13 cellular contexts compared by ENCODE assay signal in genomic region chr2:133503323-133503722, GRCh38.
DNase-seq lines count a peak whose midpoint lies in the region; ATAC-seq and TF ChIP-seq lines count a peak whose summit lies in the region.
"Had no signal": no experiment of that assay in that cellular context is flagged by ENCODE, and none has a peak within 500 bp of the region (broad histone marks: within the 10 kb centered on the region; RNA-seq: fewer than 3 reads in every experiment).

No MANE protein-coding gene starts in this region.

- no peaks in the 10 kb centered on the region for H3K36me3 Mint-ChIP-seq in MCF 10A (ENCODE audit: insufficient read depth, unreplicated experiment)
- H3K36me3 Mint-ChIP-seq in activated naive CD4-positive, alpha-beta T cell treated with anti-CD3 and anti-CD28 coated beads for 36 hours (ENCODE audit: low read depth), result no peaks in the 10 kb centered on the region

- H3K9me3 ChIP-seq in mesenchymal stem cell (ENCODE audit: control insufficient read depth, low read length) (no peaks in the 10 kb centered on the region), heart right ventricle (no peaks in the 10 kb centered on the region)

- no peaks in the 10 kb centered on the region for H3K9me3 Mint-ChIP-seq in MCF 10A (ENCODE audit: unreplicated experiment)
- no peaks in the 10 kb centered on the region for H3K9me3 Mint-ChIP-seq in activated naive CD4-positive, alpha-beta T cell treated with anti-CD3 and anti-CD28 coated beads for 36 hours
- H3K9me3 Mint-ChIP-seq: T-helper 2 cell treated with Interferon-gamma antibody and Interleukin-4, amounts not matched to agents 5 μg/mL and 100 μg/mL, for 36 hours had no signal

- no peak overlapping the region for H3K4me2 ChIP-seq in mesenchymal stem cell (ENCODE audit: low read length, poor library complexity, severe bottlenecking)

- no peak overlapping the region for H2AFZ ChIP-seq in mesenchymal stem cell (ENCODE audit: low read depth, low read length)

- H3K4me3 Mint-ChIP-seq in MCF 10A (ENCODE audit: unreplicated experiment), result no peak overlapping the region
- no peak overlapping the region for H3K4me3 Mint-ChIP-seq in activated naive CD4-positive, alpha-beta T cell treated with anti-CD3 and anti-CD28 coated beads for 36 hours
- H3K4me3 Mint-ChIP-seq: stimulated activated naive CD8-positive, alpha-beta T cell treated with anti-CD3 and anti-CD28 coated beads, Interleukin-15, amount 100 ng/mL, for 72 hours; T-helper 2 cell treated with Interferon-gamma antibody and Interleukin-4, amounts not matched to agents 5 μg/mL and 100 μg/mL, for 36 hours had no signal

- WGBS in mesenchymal stem cell, result 100% methylated on average over 1 of the region's 1 CpG
- WGBS in heart right ventricle, 2 donors, result 90 to 100% methylated on average over 1 of the region's 1 CpG

- H3K18ac ChIP-seq in mesenchymal stem cell (ENCODE audit: low read depth in 1 of 2, low read length in 2 of 2), result no peak overlapping the region

- no peak overlapping the region for H3K27ac Mint-ChIP-seq in MCF 10A (ENCODE audit: low read depth, unreplicated experiment)
- H3K27ac Mint-ChIP-seq in activated naive CD4-positive, alpha-beta T cell treated with anti-CD3 and anti-CD28 coated beads for 36 hours, result no peak overlapping the region
- H3K27ac Mint-ChIP-seq: stimulated activated naive CD8-positive, alpha-beta T cell treated with anti-CD3 and anti-CD28 coated beads, Interleukin-15, amount 100 ng/mL, for 72 hours; T-helper 2 cell treated with Interferon-gamma antibody and Interleukin-4, amounts not matched to agents 5 μg/mL and 100 μg/mL, for 36 hours had no signal

- DNase-seq in GM12864 (ENCODE audit: low read depth), result peak; percentile 12
- DNase-seq in MCF 10A (ENCODE audit: unreplicated experiment), result no peak
- DNase-seq in mesenchymal stem cell, result no peak
- DNase-seq in activated naive CD4-positive, alpha-beta T cell treated with anti-CD3 and anti-CD28 coated beads for 36 hours, result no peak
- DNase-seq in heart right ventricle, result no peak
- DNase-seq: amniotic stem cell; effector CD8-positive, alpha-beta T cell; left ventricle myocardium superior; stimulated activated naive CD8-positive, alpha-beta T cell treated with anti-CD3 and anti-CD28 coated beads, Interleukin-15, amount 100 ng/mL, for 72 hours had no signal

- no peaks in the 10 kb centered on the region for H3K27me3 Mint-ChIP-seq in MCF 10A (ENCODE audit: insufficient read depth, unreplicated experiment)
- H3K27me3 Mint-ChIP-seq in activated naive CD4-positive, alpha-beta T cell treated with anti-CD3 and anti-CD28 coated beads for 36 hours (ENCODE audit: low read depth), result no peaks in the 10 kb centered on the region
- H3K27me3 Mint-ChIP-seq: stimulated activated naive CD8-positive, alpha-beta T cell treated with anti-CD3 and anti-CD28 coated beads, Interleukin-15, amount 100 ng/mL, for 72 hours had no signal

- no peak overlapping the region for H3K4ac ChIP-seq in mesenchymal stem cell (ENCODE audit: low read depth in 1 of 2, low read length in 2 of 2)

- H3K36me3 ChIP-seq in mesenchymal stem cell (ENCODE audit: control insufficient read depth in 1 of 2, insufficient read depth in 2 of 2, low read depth in 1 of 2, low read length in 2 of 2) (no peaks in the 10 kb centered on the region), heart right ventricle (no peaks in the 10 kb centered on the region)

- H2BK12ac ChIP-seq in mesenchymal stem cell (ENCODE audit: low read length in 2 of 2), result no peak overlapping the region

- H3K27me3 ChIP-seq in mesenchymal stem cell (ENCODE audit: control insufficient read depth in 1 of 2, insufficient read depth in 1 of 2, low read length in 2 of 2), result no peaks in the 10 kb centered on the region
- H3K27me3 ChIP-seq in heart right ventricle, result no peaks in the 10 kb centered on the region

- peaks cover 3% of the 10 kb centered on the region for H3K79me1 ChIP-seq in mesenchymal stem cell (replicated peaks; ENCODE audit: low read length, poor library complexity, severe bottlenecking)

- peaks cover 10% of the 10 kb centered on the region for H3K4me1 Mint-ChIP-seq in MCF 10A (ENCODE audit: insufficient read depth, unreplicated experiment)
- no peaks in the 10 kb centered on the region for H3K4me1 Mint-ChIP-seq in activated naive CD4-positive, alpha-beta T cell treated with anti-CD3 and anti-CD28 coated beads for 36 hours (ENCODE audit: low read depth)
- H3K4me1 Mint-ChIP-seq: stimulated activated naive CD8-positive, alpha-beta T cell treated with anti-CD3 and anti-CD28 coated beads, Interleukin-15, amount 100 ng/mL, for 72 hours had no signal

- no TSS peak for BruUV-seq in MCF 10A (replicated peaks; lab: Mats Ljungman, UMichigan)

- ATAC-seq in GM19328 (IDR thresholded peaks at IDR 0.05; ENCODE audit: unreplicated experiment) (peak; percentile 44), HG02623 (IDR thresholded peaks at IDR 0.05; ENCODE audit: unreplicated experiment) (peak; percentile 60), HG03280 (IDR thresholded peaks at IDR 0.05; ENCODE audit: unreplicated experiment) (peak; percentile 62), heart right ventricle (no peak)
- ATAC-seq: left ventricle myocardium superior; stimulated activated naive CD8-positive, alpha-beta T cell treated with anti-CD3 and anti-CD28 coated beads, Interleukin-15, amount 100 ng/mL, for 72 hours had no signal

- H3K23ac ChIP-seq in mesenchymal stem cell (ENCODE audit: low read length in 2 of 2), result no peak overlapping the region

- POLR2A ChIA-PET in MCF 10A (lab: Yijun Ruan, JAX), result no interaction called here

- H3K4me3 ChIP-seq in GM12864 (ENCODE audit: low read depth, low read length), result no peak overlapping the region
- H3K4me3 ChIP-seq in mesenchymal stem cell (ENCODE audit: insufficient read depth in 1 of 2, low read depth in 1 of 2, low read length in 2 of 2), result no peak overlapping the region
- H3K4me3 ChIP-seq in heart right ventricle, result no peak overlapping the region

- no peak overlapping the region for H3K9ac ChIP-seq in mesenchymal stem cell (ENCODE audit: low read length)

- no peak overlapping the region for H4K91ac ChIP-seq in mesenchymal stem cell (ENCODE audit: low read length)

- no peak overlapping the region for H2BK5ac ChIP-seq in mesenchymal stem cell (ENCODE audit: low read depth, low read length, poor library complexity, severe bottlenecking)

- H4K8ac ChIP-seq in mesenchymal stem cell (ENCODE audit: low read length), result no peak overlapping the region

- H3K4me1 ChIP-seq in mesenchymal stem cell (ENCODE audit: control insufficient read depth, insufficient read depth, low read depth, low read length) (peaks cover 12% of the 10 kb centered on the region), heart right ventricle (peaks cover 5 to 30% (median 16%) of the 10 kb centered on the region in 9 donors)

- TF ChIP-seq CTCF in GM12864 (IDR thresholded peaks at IDR 0.05; ENCODE audit: low read depth, low read length, missing control alignments) (no peak), MCF 10A (IDR thresholded peaks at IDR 0.05; ENCODE audit: unreplicated experiment) (no peak), heart right ventricle (IDR thresholded peaks at IDR 0.05) (no peak)

- no peak overlapping the region for H3K14ac ChIP-seq in mesenchymal stem cell (ENCODE audit: low read length in 2 of 2)

- H3K27ac ChIP-seq in mesenchymal stem cell (ENCODE audit: low read length, poor library complexity, severe bottlenecking) (no peak overlapping the region), heart right ventricle (no peak overlapping the region)

- intact Hi-C loops in MCF 10A (cut with micrococcal nuclease), result no loop called here
- intact Hi-C loops in activated naive CD4-positive, alpha-beta T cell treated with anti-CD3 and anti-CD28 coated beads for 36 hours (cut with micrococcal nuclease), result no loop called here
- intact Hi-C loops in heart right ventricle (cut with DNase I), result no loop called here

- H2BK15ac ChIP-seq in mesenchymal stem cell (ENCODE audit: low read depth, poor library complexity, severe bottlenecking), result no peak overlapping the region

- CTCF ChIA-PET in MCF 10A (lab: Yijun Ruan, JAX), result interaction anchor here (0.6 kb wide), 1 partner anchor 19 kb away, joined by 3 read pairs; no protein-coding TSS in a partner anchor
- CTCF ChIA-PET in activated naive CD4-positive, alpha-beta T cell treated with anti-CD3 and anti-CD28 coated beads for 36 hours (lab: Charles Lee), result interaction anchor here (0.9 kb wide), 1 partner anchor 12 kb away, joined by 3 read pairs; no protein-coding TSS in a partner anchor

- no peak overlapping the region for H2BK120ac ChIP-seq in mesenchymal stem cell (ENCODE audit: low read depth, low read length)

- H2AK5ac ChIP-seq in mesenchymal stem cell (ENCODE audit: low read length, severe bottlenecking), result no peak overlapping the region

Comparison
In these comparisons a context has a peak if more than half of its experiments do, and no peak if none do; other contexts are left out.
1. ATAC-seq: peak in GM19328 (single experiment), HG02623 (single experiment) and HG03280 (single experiment); none in heart right ventricle (0 of 8).